Comparison of ENCODE assay signal across 10 cellular contexts in genomic region chr13:90414691-90415596, GRCh38.
DNase-seq lines count a peak whose midpoint lies in the region; ATAC-seq lines count a peak whose summit lies in the region.
"Had no signal": no experiment of that assay in that cellular context is flagged by ENCODE, and none has a peak within 500 bp of the region (broad histone marks: within the 10 kb centered on the region; RNA-seq: fewer than 3 reads in every experiment).

No MANE protein-coding gene starts in this region.

- H3K36me3 ChIP-seq in SJCRH30 = no peaks in the 10 kb centered on the region

- H3K9me3 ChIP-seq in SJCRH30 (replicated peaks) = no peaks in the 10 kb centered on the region

- peak; percentile 15 for DNase-seq in NCI-H345 (lab: John Stamatoyannopoulos, UW)
- DNase-seq in NCI-H345 treated with DMSO at 0.1 percent for 48 hours (lab: John Stamatoyannopoulos, UW; ENCODE audit: unreplicated experiment) = no peak
- peak; percentile 23 to 60 for DNase-seq in SJCRH30
- peak; percentile 45 for DNase-seq in fibroblast of gingiva (ENCODE audit: low read depth)
- DNase-seq in smooth muscle cell of the brain vasculature (ENCODE audit: low read depth, low spot score) = peak; percentile 17
- DNase-seq in NCI-H2171 treated with DMSO at 0.1 percent for 48 hours (lab: John Stamatoyannopoulos, UW) = no peak
- no peak for DNase-seq in stimulated activated CD4-positive, alpha-beta T cell treated with anti-CD3 and anti-CD28 coated beads, Interleukin-4, amount 100 ng/mL, for 1 hour
- DNase-seq: NCI-H1436, trophoblast cell had no signal

- peaks cover 21% of the 10 kb centered on the region for H3K4me1 ChIP-seq in SJCRH30

- no peak for ATAC-seq in HG02885 (IDR thresholded peaks at IDR 0.05; ENCODE audit: poor library complexity, unreplicated experiment)

- no peak overlapping the region for H3K4me3 ChIP-seq in SJCRH30

- no peaks in the 10 kb centered on the region for H3K27me3 ChIP-seq in SJCRH30

- H3K27ac ChIP-seq in SJCRH30 = no peak overlapping the region

Comparison
In these comparisons a context has a peak if more than half of its experiments do, and no peak if none do; other contexts are left out.
1. DNase-seq: peak in NCI-H345 (single experiment), SJCRH30 (2 of 2), fibroblast of gingiva (single experiment) and smooth muscle cell of the brain vasculature (single experiment); none in NCI-H345 treated with DMSO at 0.1 percent for 48 hours (single experiment), NCI-H2171 treated with DMSO at 0.1 percent for 48 hours (single experiment) and stimulated activated CD4-positive, alpha-beta T cell treated with anti-CD3 and anti-CD28 coated beads, Interleukin-4, amount 100 ng/mL, for 1 hour (single experiment).